20 cellular contexts compared by ENCODE assay signal in the genomic region with DNA sequence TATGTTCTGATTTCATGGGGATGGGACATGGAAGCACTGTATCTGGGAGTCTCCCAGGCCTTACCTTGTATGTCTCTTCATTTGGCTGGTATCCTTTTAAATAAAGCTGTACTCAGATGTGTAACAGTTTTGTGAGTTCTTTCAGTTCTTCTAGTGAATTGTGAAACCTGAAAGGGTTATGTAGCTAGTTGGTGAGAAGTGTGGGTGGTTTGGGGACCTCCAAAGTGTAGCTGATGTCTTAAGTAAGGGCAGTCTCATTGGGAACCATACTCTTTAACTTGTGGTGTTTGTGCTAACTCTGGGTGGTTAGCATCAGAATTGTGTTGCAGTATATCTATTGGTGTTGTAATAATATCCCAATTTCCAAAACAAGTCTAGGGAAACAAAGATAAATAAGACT.
"Had no signal": no experiment of that assay in that cellular context is flagged by ENCODE, and none has a peak within 500 bp of the region (broad histone marks: within the 10 kb centered on the region; RNA-seq: fewer than 3 reads in every experiment).

No MANE protein-coding gene starts in this region.

- DNase-seq: dorsolateral prefrontal cortex; effector CD4-positive, alpha-beta T cell; gastrocnemius medialis; head of caudate nucleus; kidney; natural killer cell; occipital lobe; ovary; posterior cingulate gyrus; psoas muscle; right cardiac atrium; sigmoid colon; stimulated activated CD4-positive, alpha-beta T cell treated with anti-CD3 and anti-CD28 coated beads, Interleukin-2, amount 100 ng/mL, for 24 hours; stimulated activated CD4-positive, alpha-beta T cell treated with anti-CD3 and anti-CD28 coated beads, Interleukin-4, amount 100 ng/mL, for 24 hours; stimulated activated naive CD4-positive, alpha-beta T cell treated with Interleukin-2 at 50 U/mL for 16 hours; stomach; thyroid gland; trophoblast cell had no signal

- ATAC-seq: gastrocnemius medialis; left lobe of liver; natural killer cell; psoas muscle; right cardiac atrium; stimulated activated effector memory CD8-positive, alpha-beta T cell treated with anti-CD3 and anti-CD28 coated beads, Interleukin-12 subunit alpha, Interleukin-12 subunit beta, amount 100 ng/mL, for 72 hours had no signal
